Comparison of ENCODE assay signal across 19 cellular contexts in genomic region chr22:42577623-42578240, GRCh38. TPM values are rescaled to one million over a fixed set of nuclear protein-coding genes. Genes with fewer than 3 reads are reported as not detected.
"Had no signal": no experiment of that assay in that cellular context is flagged by ENCODE, and none has a peak within 500 bp of the region (broad histone marks: within the 10 kb centered on the region; RNA-seq: fewer than 3 reads in every experiment).

No MANE protein-coding gene starts in this region.

- H3K9ac ChIP-seq: SK-N-SH had no signal

- H3K9me3 ChIP-seq: SK-N-SH had no signal

- FAIRE-seq: RCC 7860 had no signal

- H3K4me2 ChIP-seq: SK-N-SH had no signal

- DNase-seq: KBM-7, MV-4-11, NCI-H1048, NCI-H1105, NCI-H1417, NCI-H1436 treated with DMSO at 0.1 percent for 48 hours, NCI-H1694, NCI-H187 treated with DMSO at 0.1 percent for 48 hours, NCI-H2029 treated with DMSO at 0.1 percent for 48 hours, NCI-H2171 treated with DMSO at 0.1 percent for 48 hours, NCI-H524 treated with DMSO at 0.1 percent for 48 hours, NCI-H69, NCI-H774, Right ventricle myocardium superior, RPMI8226, SIG-M5, SK-N-SH had no signal

RNA-seq across cellular contexts. Expression of gene SERHL2, which starts 24.0 kb away (rescaled TPM):
- total RNA-seq: HT-29 had no signal
